ENCODE assay signal across 22 cellular contexts in the genomic region with DNA sequence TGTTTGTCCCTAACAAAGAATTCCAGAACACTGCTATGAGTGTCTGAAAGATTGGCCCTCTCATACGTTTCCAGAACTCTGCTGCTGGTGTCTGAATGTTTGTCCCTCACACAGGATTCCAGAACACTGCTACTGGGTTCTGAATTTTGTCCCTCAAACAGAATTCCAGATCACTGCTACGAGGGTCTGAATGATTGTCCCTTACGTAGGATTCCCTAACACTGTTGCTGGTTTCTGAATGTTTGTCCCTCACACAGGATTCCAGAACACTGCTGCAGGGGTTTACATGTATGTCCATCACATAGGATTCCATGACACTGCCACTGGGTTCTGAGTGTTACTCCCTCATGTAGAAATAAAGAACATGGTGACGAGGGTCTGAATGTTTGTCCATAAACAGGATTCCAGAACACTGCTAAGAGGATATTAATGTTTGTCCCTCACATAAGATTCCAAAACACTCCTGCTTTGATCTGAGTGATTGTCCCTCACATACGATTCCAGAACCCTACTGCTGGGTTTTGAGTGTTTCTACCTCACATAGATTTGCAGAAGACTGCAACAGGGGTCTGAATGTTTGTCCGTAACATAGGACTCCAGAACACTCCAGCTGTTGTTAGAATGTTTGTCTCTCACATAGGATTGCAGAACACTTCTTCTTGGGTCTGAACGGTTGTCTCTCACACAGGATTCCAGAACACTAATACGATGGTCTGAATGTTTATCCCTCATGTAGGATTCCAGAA.
"Had no signal": no experiment of that assay in that cellular context is flagged by ENCODE, and none has a peak within 500 bp of the region (broad histone marks: within the 10 kb centered on the region; RNA-seq: fewer than 3 reads in every experiment).

No MANE protein-coding gene starts in this region.

- H3K27me3 ChIP-seq: colonic mucosa, hepatocyte, transverse colon had no signal

- H3K4me2 ChIP-seq: hepatocyte, SK-N-SH had no signal

- H3K4me3 ChIP-seq: colonic mucosa, hepatocyte, transverse colon had no signal

- H3K4me3 Mint-ChIP-seq: activated CD4-positive, alpha-beta memory T cell treated with anti-CD3 and anti-CD28 coated beads, Interleukin-2, amount 10 ng/mL, durations not matched to agents 7 days and 5 days; activated naive CD4-positive, alpha-beta T cell treated with anti-CD3 and anti-CD28 coated beads for 36 hours; activated T-cell treated with anti-CD3 and anti-CD28 coated beads, Interleukin-2, amount 50 U/mL, for 24 hours; brain; naive thymus-derived CD8-positive, alpha-beta T cell; T-cell had no signal

- H3K4me1 Mint-ChIP-seq: activated CD4-positive, alpha-beta memory T cell treated with anti-CD3 and anti-CD28 coated beads, Interleukin-2, amount 10 ng/mL, durations not matched to agents 7 days and 5 days; brain; T-cell had no signal

- H3K27ac ChIP-seq: colonic mucosa, hepatocyte, transverse colon had no signal

- H3K9ac ChIP-seq: SK-N-SH had no signal

- H3K4me1 ChIP-seq: colonic mucosa, transverse colon had no signal

- H3K9me3 ChIP-seq: SK-N-SH had no signal

- H3K79me2 ChIP-seq: hepatocyte had no signal

- ATAC-seq: left colon; naive thymus-derived CD8-positive, alpha-beta T cell; T-cell had no signal

- H3K36me3 ChIP-seq: colonic mucosa, transverse colon had no signal

- H3K27ac Mint-ChIP-seq: activated CD4-positive, alpha-beta memory T cell treated with anti-CD3 and anti-CD28 coated beads, Interleukin-2, amount 10 ng/mL, durations not matched to agents 7 days and 5 days; activated naive CD4-positive, alpha-beta T cell treated with anti-CD3 and anti-CD28 coated beads for 36 hours; activated T-cell treated with anti-CD3 and anti-CD28 coated beads, Interleukin-2, amount 50 U/mL, for 24 hours; brain; naive thymus-derived CD8-positive, alpha-beta T cell; T-cell had no signal

- H2AFZ ChIP-seq: hepatocyte had no signal

- H3K27me3 Mint-ChIP-seq: activated CD4-positive, alpha-beta memory T cell treated with anti-CD3 and anti-CD28 coated beads, Interleukin-2, amount 10 ng/mL, durations not matched to agents 7 days and 5 days; brain had no signal

- DNase-seq: activated CD4-positive, alpha-beta memory T cell treated with anti-CD3 and anti-CD28 coated beads, Interleukin-2, amount 10 ng/mL, durations not matched to agents 7 days and 5 days; activated CD4-positive, alpha-beta T cell treated with anti-CD3 and anti-CD28 coated beads for 48 hours; activated CD4-positive, CD25-positive, alpha-beta regulatory T cell; activated naive CD4-positive, alpha-beta T cell treated with anti-CD3 and anti-CD28 coated beads for 36 hours; activated T-cell treated with anti-CD3 and anti-CD28 coated beads, Interleukin-2, amount 50 U/mL, for 24 hours; caudate nucleus; colonic mucosa; islet precursor cell; left colon; mammary epithelial cell; naive thymus-derived CD8-positive, alpha-beta T cell; posterior cingulate gyrus; SK-N-SH; stimulated activated CD4-positive, alpha-beta T cell treated with anti-CD3 and anti-CD28 coated beads, Interleukin-12 subunit alpha, Interleukin-12 subunit beta, amount 100 ng/mL, for 4 hours; stimulated activated CD4-positive, alpha-beta T cell treated with anti-CD3 and anti-CD28 coated beads, Interleukin-1b, Interleukin-23, amount 100 ng/mL, for 48 hours; stimulated activated CD8-positive, alpha-beta memory T cell treated with anti-CD3 and anti-CD28 coated beads, Interleukin-4, amount 100 ng/mL, for 48 hours; stimulated activated naive CD4-positive, alpha-beta T cell treated with Interleukin-2 at 50 U/mL for 16 hours; T-cell; T-helper 9 cell; transverse colon had no signal
